22 cellular contexts compared by ENCODE assay signal in genomic region chr7:155162422-155162821, GRCh38.
DNase-seq lines count a peak whose midpoint lies in the region; ATAC-seq, FAIRE-seq and TF ChIP-seq lines count a peak whose summit lies in the region.
"Had no signal": no experiment of that assay in that cellular context is flagged by ENCODE, and none has a peak within 500 bp of the region (broad histone marks: within the 10 kb centered on the region; RNA-seq: fewer than 3 reads in every experiment).

No MANE protein-coding gene starts in this region.

- H3K36me3 ChIP-seq in HEK293 (ENCODE audit: control insufficient read depth in 2 of 2, insufficient read depth in 1 of 2, low read length in 2 of 2), result no peaks in the 10 kb centered on the region
- H3K36me3 ChIP-seq in K562 (ENCODE audit: control insufficient read depth, insufficient read depth, low read length), result no peaks in the 10 kb centered on the region
- no peaks in the 10 kb centered on the region for H3K36me3 ChIP-seq in MM.1S (replicated peaks; ENCODE audit: insufficient read depth, low read length)
- H3K36me3 ChIP-seq: BE2C, BLaER1 had no signal

- H3K27me3 ChIP-seq in K562 (ENCODE audit: control insufficient read depth in 2 of 2, insufficient read depth in 2 of 2, low read length in 2 of 2) (peaks cover 29 to 45% of the 10 kb centered on the region in 2 experiments), MM.1S (replicated peaks; ENCODE audit: insufficient read depth, low read length) (peaks cover 7% of the 10 kb centered on the region)
- H3K27me3 ChIP-seq: BLaER1 had no signal

- no peaks in the 10 kb centered on the region for H4K20me1 ChIP-seq in K562 (replicated peaks; ENCODE audit: control insufficient read depth, insufficient read depth, low read length)
- H4K20me1 ChIP-seq in MM.1S (ENCODE audit: insufficient read depth, low read length), result no peaks in the 10 kb centered on the region
- H4K20me1 ChIP-seq: BLaER1 had no signal

- no peak overlapping the region for H3K27ac ChIP-seq in A549
- no peak overlapping the region for H3K27ac ChIP-seq in HEK293 (ENCODE audit: extremely low read depth, low read depth, low read length)
- H3K27ac ChIP-seq in K562 (ENCODE audit: extremely low read depth, low read depth, low read length), result no peak overlapping the region
- no peak overlapping the region for H3K27ac ChIP-seq in MM.1S (ENCODE audit: low read length)
- H3K27ac ChIP-seq: BLaER1 had no signal

- no TSS peak for BruUV-seq in K562 (replicated peaks; lab: Mats Ljungman, UMichigan)

- no peaks in the 10 kb centered on the region for H3K9me2 ChIP-seq in MM.1S (replicated peaks; ENCODE audit: insufficient read depth, low read length)

- no peaks in the 10 kb centered on the region for H3K9me1 ChIP-seq in K562 (ENCODE audit: control insufficient read depth, insufficient read depth, low read length)

- CTCF ChIA-PET in A549 (lab: Yijun Ruan, JAX), result interaction anchor here (2.5 kb wide), 1 partner anchor 182 kb away, joined by 8 read pairs; no protein-coding TSS in a partner anchor
- CTCF ChIA-PET in HEK293 (lab: Yijun Ruan, JAX), result interaction anchor here (1.1 kb wide), 2 partner anchors 78 to 99 kb away, joined by 3 read pairs; no protein-coding TSS in a partner anchor
- CTCF ChIA-PET in K562 (lab: Yijun Ruan, JAX; ENCODE audit: low intra/inter-chr PET ratio), result no interaction called here

- no peaks in the 10 kb centered on the region for H3F3A ChIP-seq in MM.1S (ENCODE audit: insufficient read depth, low read length)

- H3K9ac ChIP-seq in K562 (ENCODE audit: insufficient read depth in 1 of 2, low read depth in 2 of 2, low read length in 2 of 2) (no peak overlapping the region), MM.1S (ENCODE audit: low read length) (no peak overlapping the region)
- H3K9ac ChIP-seq: BLaER1 had no signal

- intact Hi-C loops in K562 (cut with micrococcal nuclease), result no loop called here

- H3K9me3 ChIP-seq in A549 (peaks cover 4% of the 10 kb centered on the region; the same call in 1 of the 3 replicates), HEK293 (ENCODE audit: control insufficient read depth, insufficient read depth, low read depth, low read length) (no peaks in the 10 kb centered on the region), K562 (replicated peaks; ENCODE audit: control insufficient read depth, insufficient read depth, low read depth, low read length) (no peaks in the 10 kb centered on the region), MM.1S (replicated peaks; ENCODE audit: insufficient read depth, low read length) (no peaks in the 10 kb centered on the region)
- H3K9me3 ChIP-seq: BE2C had no signal

- no peak overlapping the region for H3K4me2 ChIP-seq in A549
- no peak overlapping the region for H3K4me2 ChIP-seq in K562 (ENCODE audit: insufficient read depth, low read length)
- H3K4me2 ChIP-seq in MM.1S (ENCODE audit: low read depth, low read length), result no peak overlapping the region
- H3K4me2 ChIP-seq: BLaER1 had no signal

- H2AFZ ChIP-seq in K562 (ENCODE audit: low read depth, low read length), result no peak overlapping the region
- H2AFZ ChIP-seq in MM.1S (ENCODE audit: low read length), result no peak overlapping the region

- TF ChIP-seq POLR2A in A549 (IDR thresholded peaks at IDR 0.05; ENCODE audit: low read length), result no peak
- no peak for TF ChIP-seq POLR2A in K562 (conservative IDR thresholded peaks at IDR 0.05)

- no peaks in the 10 kb centered on the region for H3K4me1 ChIP-seq in A549
- H3K4me1 ChIP-seq in HEK293 (ENCODE audit: control insufficient read depth, insufficient read depth, low read length), result no peaks in the 10 kb centered on the region
- H3K4me1 ChIP-seq in K562 (replicated peaks in 1 of 2; ENCODE audit: control insufficient read depth in 2 of 2, insufficient read depth in 2 of 2, low read length in 2 of 2), result peaks cover 0 to 6% of the 10 kb centered on the region in 2 experiments; a peak in 1 of 5 replicates
- no peaks in the 10 kb centered on the region for H3K4me1 ChIP-seq in MM.1S (ENCODE audit: low read length)
- H3K4me1 ChIP-seq: BE2C, BLaER1 had no signal

- POLR2A ChIA-PET in A549 (lab: Yijun Ruan, JAX) (no interaction called here), HEK293 (lab: Yijun Ruan, JAX) (no interaction called here), K562 (lab: Yijun Ruan, JAX) (interaction anchor here (0.6 kb wide), 1 partner anchor 31 kb away, joined by 3 read pairs; no protein-coding TSS in a partner anchor)

- H3K4me3 ChIP-seq in A549 (no peak overlapping the region), HEK293 (ENCODE audit: low read depth, low read length) (no peak overlapping the region), K562 (no peak overlapping the region), MM.1S (ENCODE audit: low read length) (no peak overlapping the region)
- H3K4me3 ChIP-seq: BLaER1 had no signal

- DNase-seq in A549 (ENCODE audit: low read depth in 1 of 2, low spot score in 1 of 2) (no peak), K562 (ENCODE audit: extremely low read depth in 1 of 4, low spot score in 3 of 4) (no peak), NCI-H1417 (lab: John Stamatoyannopoulos, UW) (no peak), NCI-H1092 treated with DMSO at 0.1 percent for 48 hours (lab: John Stamatoyannopoulos, UW) (no peak), MM.1S (no peak)
- DNase-seq: 8988T; ACHN; BE2C; C1 segment of cervical spinal cord; CD4-positive, alpha-beta memory T cell; CD4-positive, CD25-positive, alpha-beta regulatory T cell; CD8-positive, alpha-beta memory T cell; COR-L47; DMS79 treated with DMSO at 0.1 percent for 48 hours; GF-D8 had no signal

- H3K79me2 ChIP-seq in K562 (ENCODE audit: control insufficient read depth, insufficient read depth, low read length), result no peaks in the 10 kb centered on the region
- H3K79me2 ChIP-seq in MM.1S (ENCODE audit: low read length), result no peaks in the 10 kb centered on the region

- no peak for ATAC-seq in A549
- ATAC-seq in K562, result no peak
- no peak for ATAC-seq in HG03520 (IDR thresholded peaks at IDR 0.05; ENCODE audit: unreplicated experiment)

- TF ChIP-seq CTCF in A549 (IDR thresholded peaks at IDR 0.05), result no peak
- no peak for TF ChIP-seq CTCF in HEK293 (tag by site-specific recombination; IDR thresholded peaks at IDR 0.05)
- TF ChIP-seq CTCF in K562 (IDR thresholded peaks at IDR 0.05 in 2 of 3, conservative IDR thresholded peaks at IDR 0.05 in 1 of 3; ENCODE audit: insufficient read depth in 2 of 3, low read depth in 1 of 3, low read length in 3 of 3), result no peak
- TF ChIP-seq CTCF in MM.1S (IDR thresholded peaks at IDR 0.05; ENCODE audit: low read length), result no peak

- in situ Hi-C loops in K562 (cut with MboI), result no loop called here

- TF ChIP-seq RAD21 in A549 (conservative IDR thresholded peaks at IDR 0.05 in 1 of 2, IDR thresholded peaks at IDR 0.05 in 1 of 2) (no peak), K562 (CRISPR knock-in tag; conservative IDR thresholded peaks at IDR 0.05 in 1 of 2, IDR thresholded peaks at IDR 0.05 in 1 of 2) (no peak)

- TF ChIP-seq EP300 in A549 (IDR thresholded peaks at IDR 0.05) (no peak), K562 (IDR thresholded peaks at IDR 0.05; ENCODE audit: low read length) (no peak)

- FAIRE-seq in A204.1 (lab: Jason Lieb, UNC) (peak; percentile 74), A549 (lab: Jason Lieb, UNC) (no peak), K562 (lab: Jason Lieb, UNC) (no peak)
- FAIRE-seq: G401.6, GM12891, GM19239 had no signal

TF ChIP-seq in A549, 52 proteins besides CTCF, POLR2A, EP300 and RAD21:
- TF ChIP-seq MAFK (IDR thresholded peaks at IDR 0.05; ENCODE audit: partially characterized antibody) (peak; percentile 67), POLR2AphosphoS2 (conservative IDR thresholded peaks at IDR 0.05; ENCODE audit: low read length) (no peak), HOXB5 (CRISPR knock-in tag; IDR thresholded peaks at IDR 0.05) (no peak), ZNF302 (CRISPR knock-in tag; IDR thresholded peaks at IDR 0.05) (no peak)
TF ChIP-seq in A549: peak in this region for 1.

TF ChIP-seq in HEK293, 187 proteins besides CTCF, POLR2A, EP300 and RAD21:
- no peak for TF ChIP-seq ZBTB48 (tag by site-specific recombination; IDR thresholded peaks at IDR 0.05)
- peak; percentile 65 for TF ChIP-seq ZNF549 (tag by site-specific recombination; IDR thresholded peaks at IDR 0.05)

TF ChIP-seq in K562, 482 proteins besides CTCF, POLR2A, EP300 and RAD21 (continues in another document):
- peak; percentile 36; the same call in 1 of the 2 replicates for TF ChIP-seq MAFF (IDR thresholded peaks at IDR 0.05; ENCODE audit: low read length)
- TF ChIP-seq KDM1A (IDR thresholded peaks at IDR 0.05), result no peak
- TF ChIP-seq MAFK (IDR thresholded peaks at IDR 0.05; ENCODE audit: low read length), result peak; percentile 60; the same call in 1 of the 2 replicates
